Comparison of ENCODE assay signal across 26 cellular contexts in genomic region chr10:6222755-6223154, GRCh38. TPM values are rescaled to one million over a fixed set of nuclear protein-coding genes. Genes with fewer than 3 reads are reported as not detected.
DNase-seq lines count a peak whose midpoint lies in the region; FAIRE-seq and TF ChIP-seq lines count a peak whose summit lies in the region.
"Had no signal": no experiment of that assay in that cellular context is flagged by ENCODE, and none has a peak within 500 bp of the region (broad histone marks: within the 10 kb centered on the region; RNA-seq: fewer than 3 reads in every experiment).

No MANE protein-coding gene starts in this region.

- no peaks in the 10 kb centered on the region for H3K9me1 ChIP-seq in keratinocyte (ENCODE audit: control insufficient read depth, extremely low read depth, insufficient read depth, low read length)

- H3K9me3 ChIP-seq in keratinocyte (ENCODE audit: control insufficient read depth, low read depth, low read length) (no peaks in the 10 kb centered on the region), skeletal muscle satellite cell (replicated peaks; ENCODE audit: low read length) (no peaks in the 10 kb centered on the region)
- H3K9me3 ChIP-seq: testis, uterus had no signal

- H3K27me3 ChIP-seq in keratinocyte (ENCODE audit: control insufficient read depth, extremely low read depth, insufficient read depth, low read length) = no peaks in the 10 kb centered on the region
- no peaks in the 10 kb centered on the region for H3K27me3 ChIP-seq in skeletal muscle satellite cell (ENCODE audit: control insufficient read depth, insufficient read depth, low read length)
- H3K27me3 ChIP-seq: testis, uterus had no signal

- H3K27ac ChIP-seq in RWPE1 = peak overlapping the region; percentile 97
- peak overlapping the region; percentile 26 for H3K27ac ChIP-seq in keratinocyte (ENCODE audit: control insufficient read depth, insufficient read depth, low read length)
- H3K27ac ChIP-seq: PC-9, testis, uterus had no signal

- no peak for FAIRE-seq in keratinocyte (lab: Jason Lieb, UNC)

- H4K20me1 ChIP-seq in keratinocyte (ENCODE audit: control insufficient read depth, extremely low read depth, insufficient read depth, low read length) = no peaks in the 10 kb centered on the region

- H3K36me3 ChIP-seq in keratinocyte (ENCODE audit: control insufficient read depth in 2 of 2, extremely low read depth in 1 of 2, insufficient read depth in 2 of 2, low read length in 2 of 2) (peaks cover 36 to 45% of the 10 kb centered on the region in 2 experiments), skeletal muscle satellite cell (ENCODE audit: insufficient read depth, low read length) (peaks cover 81% of the 10 kb centered on the region)
- H3K36me3 ChIP-seq: uterus had no signal

- H3K9ac ChIP-seq in keratinocyte (ENCODE audit: control insufficient read depth, extremely low read depth, insufficient read depth, low read length) (no peak overlapping the region), skeletal muscle satellite cell (ENCODE audit: low read depth, low read length) (peak overlapping the region; percentile 43)

- H2AFZ ChIP-seq in keratinocyte (ENCODE audit: control insufficient read depth, low read length) = no peak overlapping the region
- H2AFZ ChIP-seq: PC-9 had no signal

- TF ChIP-seq CTCF in RWPE1 (conservative IDR thresholded peaks at IDR 0.05; ENCODE audit: low read depth) (no peak), keratinocyte (optimal IDR thresholded peaks at IDR 0.05 in 1 of 3, IDR thresholded peaks at IDR 0.05 in 1 of 3, conservative IDR thresholded peaks at IDR 0.05 in 1 of 3; ENCODE audit: extremely low read depth in 1 of 3, insufficient read depth in 2 of 3, low read length in 3 of 3) (no peak)

- H3K79me2 ChIP-seq in keratinocyte (ENCODE audit: control insufficient read depth, insufficient read depth, low read length) = peaks cover 2% of the 10 kb centered on the region

- CTCF ChIA-PET in RWPE1 (lab: Yijun Ruan, JAX) = no interaction called here

- H3K4me1 ChIP-seq in keratinocyte (ENCODE audit: control insufficient read depth, extremely low read depth, insufficient read depth, low read length) (peaks cover 30% of the 10 kb centered on the region), skeletal muscle satellite cell (ENCODE audit: control insufficient read depth, insufficient read depth, low read length) (peaks cover 36% of the 10 kb centered on the region)
- H3K4me1 ChIP-seq: testis had no signal

- H3K4me2 ChIP-seq in keratinocyte (ENCODE audit: control insufficient read depth, extremely low read depth, insufficient read depth, low read depth, low read length) (no peak overlapping the region), skeletal muscle satellite cell (ENCODE audit: low read length) (peak overlapping the region; percentile 44)
- H3K4me2 ChIP-seq: PC-9 had no signal

- POLR2A ChIA-PET in RWPE1 (lab: Yijun Ruan, JAX; ENCODE audit: low non-redundant PET) = no interaction called here

- DNase-seq in activated T-cell treated with anti-CD3 and anti-CD28 coated beads, Interleukin-2, amount 50 U/mL, for 1 hour = peak; percentile 20
- no peak for DNase-seq in activated T-cell treated with anti-CD3 and anti-CD28 coated beads for 4 hours
- DNase-seq in RWPE1 (ENCODE audit: low spot score) = no peak
- no peak for DNase-seq in keratinocyte (ENCODE audit: low read depth, low spot score)
- DNase-seq in iPS-NIHi7 (ENCODE audit: extremely low spot score) = no peak
- no peak for DNase-seq in NCI-H2029 treated with DMSO at 0.1 percent for 48 hours (lab: John Stamatoyannopoulos, UW)
- DNase-seq in occipital lobe (lab: John Stamatoyannopoulos, UW) = no peak
- DNase-seq: activated CD4-positive, alpha-beta T cell treated with anti-CD3 and anti-CD28 coated beads, Interleukin-2, amount 10 ng/mL, durations not matched to agents 7 days and 5 days; activated gamma-delta T cell treated with Interleukin-2 at 50 U/mL for 16 hours; activated T-cell treated with anti-CD3 and anti-CD28 coated beads, Interleukin-2, amount 50 U/mL, for 4 hours; AML-193; CD4-positive, alpha-beta T cell; cerebellar nuclear complex; foreskin melanocyte; Karpas-422; NCI-H1417; NCI-H2081; NCI-H526 treated with DMSO at 0.1 percent for 48 hours; PC-9; SHP77 treated with DMSO at 0.1 percent for 48 hours; stimulated activated CD8-positive, alpha-beta memory T cell treated with anti-CD3 and anti-CD28 coated beads, Interleukin-4, amount 100 ng/mL, for 48 hours; T-cell; testis; uterus had no signal

- dilution Hi-C loops in keratinocyte (cut with MboI; ENCODE audit: extremely low pct_ligation_motif_present, low sequenced_read_pairs) = no loop called here

- H3K4me3 ChIP-seq in keratinocyte (ENCODE audit: control insufficient read depth in 2 of 3, extremely low read depth in 1 of 3, insufficient read depth in 2 of 3, low read depth in 1 of 3, low read length in 3 of 3) = no peak overlapping the region
- no peak overlapping the region for H3K4me3 ChIP-seq in skeletal muscle satellite cell (ENCODE audit: low read length)
- H3K4me3 ChIP-seq: lung, PC-9, testis, uterus had no signal

RNA-seq across cellular contexts. Expression of gene PFKFB3, which starts 20.0 kb away (rescaled TPM):
- 14.0 to 21.3 TPM (median 18.6 TPM) in 3 replicates for polyA plus RNA-seq in keratinocyte
- polyA plus RNA-seq in keratinocyte (2011; ENCODE audit: low read depth) = 9.7 TPM
- 10.1 and 12.3 TPM in 2 replicates for polyA plus RNA-seq in keratinocyte (2011; cell fraction: cytosol; rRNA removed)
- 38.8 and 41.3 TPM in 2 replicates for polyA plus RNA-seq in keratinocyte (2011; cell fraction: nucleus; rRNA removed)
- polyA plus RNA-seq in keratinocyte (2012; ENCODE audit: low replicate concordance) = 20.0 and 30.1 TPM in 2 replicates
- polyA minus RNA-seq in keratinocyte = 14.3 to 51.9 TPM (median 22.7 TPM) in 3 replicates
- polyA minus RNA-seq in keratinocyte (2011; cell fraction: cytosol; rRNA and poly(A)+ RNA removed) = 11.9 TPM
- polyA minus RNA-seq in keratinocyte (2011; cell fraction: nucleus; rRNA and poly(A)+ RNA removed) = 21.3 and 28.9 TPM in 2 replicates
- total RNA-seq in skeletal muscle satellite cell (2012; rRNA removed) = 11.4 and 21.8 TPM in 2 replicates
- 21.4 TPM for total RNA-seq in occipital lobe
